18 cellular contexts compared by ENCODE assay signal in genomic region chr3:9762871-9763270, GRCh38. TPM values are rescaled to one million over a fixed set of nuclear protein-coding genes. Genes with fewer than 3 reads are reported as not detected.
DNase-seq lines count a peak whose midpoint lies in the region; ATAC-seq, FAIRE-seq and TF ChIP-seq lines count a peak whose summit lies in the region.
"Had no signal": no experiment of that assay in that cellular context is flagged by ENCODE, and none has a peak within 500 bp of the region (broad histone marks: within the 10 kb centered on the region; RNA-seq: fewer than 3 reads in every experiment).

No MANE protein-coding gene starts in this region.

- CTCF ChIA-PET in IMR-90 (lab: Yijun Ruan, JAX) (no interaction called here), WTC11 (lab: Charles Lee) (interaction anchor here (0.7 to 1.4 kb wide), 3 partner anchors 13 to 259 kb away, joined by 3 to 5 read pairs (median 4); partner anchors contain the start of gene OGG1), HepG2 (lab: Yijun Ruan, JAX; ENCODE audit: low intra/inter-chr PET ratio, low total read pairs) (no interaction called here)

- peak overlapping the region; percentile 61 for H2AK9ac ChIP-seq in IMR-90 (replicated peaks; ENCODE audit: low read depth, low read length, poor library complexity)

- no peak overlapping the region for H2BK20ac ChIP-seq in IMR-90 (ENCODE audit: low read depth, low read length)

- H3K36me3 ChIP-seq in IMR-90 (ENCODE audit: control insufficient read depth, insufficient read depth, low read length) (peaks cover 29% of the 10 kb centered on the region), HepG2 (replicated peaks in 1 of 2; ENCODE audit: control insufficient read depth in 1 of 2, insufficient read depth in 2 of 2, low read length in 2 of 2) (peaks cover 4 to 55% of the 10 kb centered on the region in 2 experiments)

- H2AK5ac ChIP-seq in IMR-90 (ENCODE audit: low read depth, low read length) = no peak overlapping the region

- no peak overlapping the region for H4K8ac ChIP-seq in IMR-90 (ENCODE audit: low read depth in 2 of 2, low read length in 2 of 2)

- no peak overlapping the region for H3K56ac ChIP-seq in IMR-90 (ENCODE audit: extremely low read depth, insufficient read depth, low read length)

- no peak overlapping the region for H4K5ac ChIP-seq in IMR-90 (ENCODE audit: low read depth, low read length)

- H4K20me1 ChIP-seq in IMR-90 (ENCODE audit: insufficient read depth, low read length) (peaks cover 5% of the 10 kb centered on the region; the same call in 1 of the 2 replicates), HepG2 (ENCODE audit: insufficient read depth, low read length) (no peaks in the 10 kb centered on the region)

- H2AFZ ChIP-seq in IMR-90 (replicated peaks; ENCODE audit: low read length, poor library complexity) (no peak overlapping the region), HepG2 (ENCODE audit: low read length) (no peak overlapping the region)

- H4K91ac ChIP-seq in IMR-90 (ENCODE audit: insufficient read depth, low read depth, low read length) = no peak overlapping the region

- H3K9me3 ChIP-seq in IMR-90 (ENCODE audit: control insufficient read depth, insufficient read depth, low read length) (no peaks in the 10 kb centered on the region), HepG2 (ENCODE audit: low read length) (no peaks in the 10 kb centered on the region)

- TF ChIP-seq EP300 in HepG2 (IDR thresholded peaks at IDR 0.05; ENCODE audit: low read depth in 2 of 2, low read length in 2 of 2) = no peak
- TF ChIP-seq EP300 in HepG2 (CRISPR knock-in tag; IDR thresholded peaks at IDR 0.05; ENCODE audit: borderline replicate concordance) = no peak

- peaks cover 23% of the 10 kb centered on the region for H3K9me1 ChIP-seq in IMR-90 (ENCODE audit: insufficient read depth, low read length)

- no peaks in the 10 kb centered on the region for H3K79me2 ChIP-seq in HepG2 (ENCODE audit: insufficient read depth, low read length)

- H3K27me3 Mint-ChIP-seq in WTC11 (ENCODE audit: low read depth) = peaks cover 42% of the 10 kb centered on the region
- H3K27me3 Mint-ChIP-seq: CD4-positive, alpha-beta memory T cell had no signal

- no peak overlapping the region for H3K4ac ChIP-seq in IMR-90 (ENCODE audit: low read depth, low read length)

- H3K36me3 Mint-ChIP-seq in WTC11 = peaks cover 8% of the 10 kb centered on the region; the same call in 1 of the 2 replicates
- H3K36me3 Mint-ChIP-seq in stimulated activated effector memory CD8-positive, alpha-beta T cell treated with anti-CD3 and anti-CD28 coated beads, Interleukin-12 subunit alpha, Interleukin-12 subunit beta, amount 100 ng/mL, for 72 hours = peaks cover 98% of the 10 kb centered on the region

- BruUV-seq in IMR-90 (replicated peaks; lab: Mats Ljungman, UMichigan) = no TSS peak
- BruUV-seq in HepG2 (replicated peaks; lab: Mats Ljungman, UMichigan) = no TSS peak

- H3K4me1 ChIP-seq in IMR-90 (ENCODE audit: control insufficient read depth, insufficient read depth, low read length) (peaks cover 7% of the 10 kb centered on the region), HepG2 (ENCODE audit: insufficient read depth, low read length) (peaks cover 7% of the 10 kb centered on the region)

- no peak overlapping the region for H2BK15ac ChIP-seq in IMR-90 (ENCODE audit: low read depth, low read length)

- no peak for TF ChIP-seq CTCF in IMR-90 (conservative IDR thresholded peaks at IDR 0.05; ENCODE audit: low read depth, low read length)
- TF ChIP-seq CTCF in WTC11 (IDR thresholded peaks at IDR 0.05) = no peak
- no peak for TF ChIP-seq CTCF in HepG2 (CRISPR knock-in tag; IDR thresholded peaks at IDR 0.05)

- H3K4me1 Mint-ChIP-seq in WTC11 = peaks cover 8% of the 10 kb centered on the region
- peaks cover 39% of the 10 kb centered on the region for H3K4me1 Mint-ChIP-seq in stimulated activated effector memory CD8-positive, alpha-beta T cell treated with anti-CD3 and anti-CD28 coated beads, Interleukin-12 subunit alpha, Interleukin-12 subunit beta, amount 100 ng/mL, for 72 hours

- H2BK5ac ChIP-seq in IMR-90 (ENCODE audit: low read depth, low read length, poor library complexity, severe bottlenecking) = no peak overlapping the region

- dilution Hi-C loops in IMR-90 (cut with HindIII; ENCODE audit: low sequenced_read_pairs, unreplicated experiment) = no loop called here

- H3K23ac ChIP-seq in IMR-90 (ENCODE audit: low read depth, low read length) = no peak overlapping the region

- H3K18ac ChIP-seq in IMR-90 (ENCODE audit: low read depth, low read length) = no peak overlapping the region

- TF ChIP-seq POLR2A in IMR-90 (IDR thresholded peaks at IDR 0.05; ENCODE audit: low read depth, low read length) (no peak), HepG2 (IDR thresholded peaks at IDR 0.05; ENCODE audit: insufficient read depth in 1 of 2, low read depth in 2 of 2, low read length in 2 of 2) (no peak)

- no peak overlapping the region for H3K27ac Mint-ChIP-seq in WTC11
- no peak overlapping the region for H3K27ac Mint-ChIP-seq in stimulated activated effector memory CD8-positive, alpha-beta T cell treated with anti-CD3 and anti-CD28 coated beads, Interleukin-12 subunit alpha, Interleukin-12 subunit beta, amount 100 ng/mL, for 72 hours
- H3K27ac Mint-ChIP-seq: CD4-positive, alpha-beta memory T cell had no signal

- 93% methylated on average over 7 of the region's 8 CpGs; no CpG with 5 or more reads in 1 of the 2 experiments for WGBS in IMR-90 (ENCODE audit: extremely low coverage in 2 of 2, insufficient read length in 1 of 2), 2 experiments
- 100% methylated on average over 7 of the region's 8 CpGs for WGBS in HepG2 (ENCODE audit: low lambda C conversion rate)

- H2BK120ac ChIP-seq in IMR-90 (ENCODE audit: low read depth, low read length) = no peak overlapping the region

- no peaks in the 10 kb centered on the region for H3K9me3 Mint-ChIP-seq in WTC11
- H3K9me3 Mint-ChIP-seq in stimulated activated effector memory CD8-positive, alpha-beta T cell treated with anti-CD3 and anti-CD28 coated beads, Interleukin-12 subunit alpha, Interleukin-12 subunit beta, amount 100 ng/mL, for 72 hours = no peaks in the 10 kb centered on the region
- H3K9me3 Mint-ChIP-seq: CD4-positive, alpha-beta memory T cell; H9 had no signal

- intact Hi-C loops in IMR-90 (cut with micrococcal nuclease) = no loop called here
- intact Hi-C loops in HepG2 (cut with micrococcal nuclease; ENCODE audit: unreplicated experiment) = no loop called here

- TF ChIP-seq RAD21 in IMR-90 (IDR thresholded peaks at IDR 0.05; ENCODE audit: low read length) (no peak), HepG2 (CRISPR knock-in tag; IDR thresholded peaks at IDR 0.05) (no peak)

- H3K79me1 ChIP-seq in IMR-90 (ENCODE audit: low read depth in 1 of 2, low read length in 2 of 2) = peaks cover 2 to 31% of the 10 kb centered on the region in 2 experiments

- POLR2A ChIA-PET in IMR-90 (lab: Charles Lee; ENCODE audit: unreplicated experiment) = interaction anchor here (0.7 kb wide), 1 partner anchor 10 kb away, joined by 16 read pairs; no protein-coding TSS in a partner anchor
- POLR2A ChIA-PET in WTC11 (lab: Charles Lee) = interaction anchor here (0.6 kb wide), 2 partner anchors 114 to 1472 kb away, joined by 5 to 6 read pairs; no protein-coding TSS in a partner anchor
- POLR2A ChIA-PET in HepG2 (lab: Yijun Ruan, JAX) = interaction anchor here (1.6 kb wide), 1 partner anchor 13 kb away, joined by 7 read pairs; the partner anchor contains the start of gene OGG1

- FAIRE-seq in HepG2 (lab: Jason Lieb, UNC) = no peak
- FAIRE-seq: G401.6, GM12892 had no signal

- H3K9ac ChIP-seq in IMR-90 (ENCODE audit: low read depth, low read length) (no peak overlapping the region), HepG2 (ENCODE audit: insufficient read depth, low read depth, low read length) (no peak overlapping the region)

- no peak overlapping the region for H3K4me3 ChIP-seq in IMR-90 (ENCODE audit: insufficient read depth, low read depth, low read length)
- H3K4me3 ChIP-seq in HepG2 (replicated peaks in 1 of 3; ENCODE audit: insufficient read depth in 1 of 3, low read depth in 2 of 3, low read length in 3 of 3) = no peak overlapping the region

- DNase-seq in IMR-90 (no peak), WTC11 (ENCODE audit: low spot score) (no peak), HepG2 (ENCODE audit: low spot score) (no peak), GOT3 (lab: John Stamatoyannopoulos, UW) (no peak), KG1 (lab: John Stamatoyannopoulos, UW) (no peak), NCI-H524 treated with DMSO at 0.1 percent for 48 hours (lab: John Stamatoyannopoulos, UW) (no peak)
- DNase-seq in stimulated activated effector memory CD8-positive, alpha-beta T cell treated with anti-CD3 and anti-CD28 coated beads, Interleukin-12 subunit alpha, Interleukin-12 subunit beta, amount 100 ng/mL, for 72 hours (ENCODE audit: low spot score in 2 of 2) = no peak
- DNase-seq in activated CD4-positive, CD25-positive, alpha-beta regulatory T cell treated with anti-CD3 and anti-CD28 coated beads, Interleukin-2, amount 50 U/mL, for 72 hours = no peak
- DNase-seq: C1 segment of cervical spinal cord; Calu3; CD4-positive, alpha-beta memory T cell; COR-L47; DMS53; DND-41; H9 had no signal

- no peak overlapping the region for H3K4me3 Mint-ChIP-seq in WTC11
- H3K4me3 Mint-ChIP-seq in stimulated activated effector memory CD8-positive, alpha-beta T cell treated with anti-CD3 and anti-CD28 coated beads, Interleukin-12 subunit alpha, Interleukin-12 subunit beta, amount 100 ng/mL, for 72 hours = no peak overlapping the region
- H3K4me3 Mint-ChIP-seq: CD4-positive, alpha-beta memory T cell; H9 had no signal

- no peak overlapping the region for H3K14ac ChIP-seq in IMR-90 (replicated peaks; ENCODE audit: low read depth, low read length)

- H3K4me2 ChIP-seq in IMR-90 (ENCODE audit: low read depth, low read length) (no peak overlapping the region), HepG2 (ENCODE audit: low read depth, low read length) (no peak overlapping the region)

- no peak overlapping the region for H3K27ac ChIP-seq in IMR-90 (ENCODE audit: insufficient read depth, low read length)
- no peak overlapping the region for H3K27ac ChIP-seq in HepG2 (ENCODE audit: extremely low read length, insufficient read depth, low read length)

- ATAC-seq in IMR-90 (ENCODE audit: low read depth) (no peak), WTC11 (peak; percentile 19; the same call in 1 of the 2 replicates), HepG2 (no peak)
- ATAC-seq in stimulated activated effector memory CD8-positive, alpha-beta T cell treated with anti-CD3 and anti-CD28 coated beads, Interleukin-12 subunit alpha, Interleukin-12 subunit beta, amount 100 ng/mL, for 72 hours = peak; percentile 26
- ATAC-seq: HCT116 had no signal

- in situ Hi-C loops in IMR-90 (cut with MboI; ENCODE audit: low sequenced_read_pairs) = no loop called here
- in situ Hi-C loops in HepG2 (cut with HindIII; ENCODE audit: extremely low pct_ligation_motif_present, low pct_unique_long_range_greater_than_20kb) = no loop called here

- H3K27me3 ChIP-seq in IMR-90 (ENCODE audit: control insufficient read depth, insufficient read depth, low read length) (no peaks in the 10 kb centered on the region), HepG2 (ENCODE audit: control insufficient read depth in 1 of 2, insufficient read depth in 2 of 2, low read length in 2 of 2) (no peaks in the 10 kb centered on the region)

RNA-seq across cellular contexts. Expression of gene CAMK1, which starts 6.9 kb away (rescaled TPM):
- total RNA-seq in IMR-90 (2012; rRNA removed) (28.9 and 33.3 TPM in 2 replicates), WTC11 (2021) (3.1 to 6.6 TPM (median 5.9 TPM) in 3 replicates), HepG2 (2016; rRNA removed; fragmentation: Illumina TruSeq; extraction: Trizol) (51.8 and 53.3 TPM in 2 replicates)
- polyA plus RNA-seq in IMR-90 (2012; rRNA removed) (36.4 and 41.2 TPM in 2 replicates), HepG2 (2011; rRNA removed) (26.4 and 27.7 TPM in 2 replicates)
- 41.3 and 45.9 TPM in 2 replicates for polyA plus RNA-seq in IMR-90 (2012; cell fraction: cytosol; rRNA removed)
- 22.2 and 41.7 TPM in 2 replicates for polyA plus RNA-seq in IMR-90 (2012; cell fraction: nucleus; rRNA removed; ENCODE audit: low replicate concordance)
- 40.6 and 50.9 TPM in 2 replicates for total RNA-seq in HepG2 (2016; cell fraction: cytosol; rRNA removed; fragmentation: Illumina TruSeq; extraction: Trizol; ENCODE audit: low read depth)
- 49.0 and 53.3 TPM in 2 replicates for total RNA-seq in HepG2 (2016; cell fraction: insoluble cytoplasmic fraction; rRNA removed; fragmentation: Illumina TruSeq; extraction: Trizol)
- 44.9 and 61.9 TPM in 2 replicates for total RNA-seq in HepG2 (2016; cell fraction: membrane; rRNA removed; fragmentation: Illumina TruSeq; extraction: Trizol)
- 26.4 and 30.0 TPM in 2 replicates for total RNA-seq in HepG2 (2016; cell fraction: nucleus; rRNA removed; fragmentation: Illumina TruSeq; extraction: Trizol)
- 25.3 and 29.8 TPM in 2 replicates for polyA plus RNA-seq in HepG2 (2011; cell fraction: cytosol; rRNA removed)
- 30.9 and 36.6 TPM in 2 replicates for polyA plus RNA-seq in HepG2 (2011; cell fraction: nucleus; rRNA removed)
- polyA plus RNA-seq in HepG2 (2012) = 17.5 and 20.2 TPM in 2 replicates
- 36.8 and 48.6 TPM in 2 replicates for polyA plus RNA-seq in HepG2 (2016; cell fraction: cytosol; fragmentation: Illumina TruSeq; extraction: Trizol; ENCODE audit: low read depth)
- 45.8 and 51.6 TPM in 2 replicates for polyA plus RNA-seq in HepG2 (2016; cell fraction: insoluble cytoplasmic fraction; fragmentation: Illumina TruSeq; extraction: Trizol; ENCODE audit: low read depth)
- polyA plus RNA-seq in HepG2 (2016; cell fraction: membrane; fragmentation: Illumina TruSeq; extraction: Trizol; ENCODE audit: low read depth) = 36.9 and 45.8 TPM in 2 replicates
- 55.8 and 58.3 TPM in 2 replicates for polyA plus RNA-seq in HepG2 (2016; cell fraction: nucleus; fragmentation: Illumina TruSeq; extraction: Trizol; ENCODE audit: insufficient read depth, low read depth)
- 4.7 and 17.6 TPM in 2 replicates for polyA minus RNA-seq in HepG2 (2011; rRNA and poly(A)+ RNA removed; ENCODE audit: low replicate concordance)
- polyA minus RNA-seq in HepG2 (2011; cell fraction: cytosol; rRNA and poly(A)+ RNA removed) = 8.4 and 15.1 TPM in 2 replicates
- 8.4 and 10.3 TPM in 2 replicates for polyA minus RNA-seq in HepG2 (2011; cell fraction: nucleus; rRNA and poly(A)+ RNA removed)

RNA-seq across cellular contexts. Expression of gene OGG1, which starts 13.1 kb away (rescaled TPM):
- total RNA-seq in IMR-90 (2012; rRNA removed) = 14.9 and 15.8 TPM in 2 replicates
- polyA plus RNA-seq in IMR-90 (2012; rRNA removed) = 25.6 and 28.2 TPM in 2 replicates
- 24.6 and 29.1 TPM in 2 replicates for polyA plus RNA-seq in IMR-90 (2012; cell fraction: cytosol; rRNA removed)
- 30.2 and 34.3 TPM in 2 replicates for polyA plus RNA-seq in IMR-90 (2012; cell fraction: nucleus; rRNA removed; ENCODE audit: low replicate concordance)
- 23.6 to 27.3 TPM (median 26.7 TPM) in 3 replicates for total RNA-seq in WTC11 (2021)
- total RNA-seq in HepG2 (2016; rRNA removed; fragmentation: Illumina TruSeq; extraction: Trizol) = 23.8 and 28.7 TPM in 2 replicates
- 45.5 and 45.8 TPM in 2 replicates for total RNA-seq in HepG2 (2016; cell fraction: cytosol; rRNA removed; fragmentation: Illumina TruSeq; extraction: Trizol; ENCODE audit: low read depth)
- total RNA-seq in HepG2 (2016; cell fraction: insoluble cytoplasmic fraction; rRNA removed; fragmentation: Illumina TruSeq; extraction: Trizol) = 26.5 and 28.3 TPM in 2 replicates
- total RNA-seq in HepG2 (2016; cell fraction: membrane; rRNA removed; fragmentation: Illumina TruSeq; extraction: Trizol) = 17.8 and 19.8 TPM in 2 replicates
- total RNA-seq in HepG2 (2016; cell fraction: nucleus; rRNA removed; fragmentation: Illumina TruSeq; extraction: Trizol) = 23.3 and 24.6 TPM in 2 replicates
- 33.2 and 38.9 TPM in 2 replicates for polyA plus RNA-seq in HepG2 (2011; rRNA removed)
- polyA plus RNA-seq in HepG2 (2011; cell fraction: cytosol; rRNA removed) = 23.2 and 27.3 TPM in 2 replicates
- 48.7 and 59.7 TPM in 2 replicates for polyA plus RNA-seq in HepG2 (2011; cell fraction: nucleus; rRNA removed)
- polyA plus RNA-seq in HepG2 (2012) = 19.0 and 19.1 TPM in 2 replicates
- polyA plus RNA-seq in HepG2 (2016; cell fraction: cytosol; fragmentation: Illumina TruSeq; extraction: Trizol; ENCODE audit: low read depth) = 9.3 and 10.9 TPM in 2 replicates
- 31.9 and 32.4 TPM in 2 replicates for polyA plus RNA-seq in HepG2 (2016; cell fraction: insoluble cytoplasmic fraction; fragmentation: Illumina TruSeq; extraction: Trizol; ENCODE audit: low read depth)
- 15.9 and 18.6 TPM in 2 replicates for polyA plus RNA-seq in HepG2 (2016; cell fraction: membrane; fragmentation: Illumina TruSeq; extraction: Trizol; ENCODE audit: low read depth)
- polyA plus RNA-seq in HepG2 (2016; cell fraction: nucleus; fragmentation: Illumina TruSeq; extraction: Trizol; ENCODE audit: insufficient read depth, low read depth) = 26.3 and 38.4 TPM in 2 replicates
- polyA minus RNA-seq in HepG2 (2011; rRNA and poly(A)+ RNA removed; ENCODE audit: low replicate concordance) = 89.8 and 134 TPM in 2 replicates
- polyA minus RNA-seq in HepG2 (2011; cell fraction: cytosol; rRNA and poly(A)+ RNA removed) = 15.1 and 17.1 TPM in 2 replicates
- 56.5 and 63.9 TPM in 2 replicates for polyA minus RNA-seq in HepG2 (2011; cell fraction: nucleus; rRNA and poly(A)+ RNA removed)

RNA-seq across cellular contexts. Expression of gene TADA3, which starts 29.4 kb away (rescaled TPM):
- total RNA-seq in IMR-90 (2012; rRNA removed) (69.7 and 83.0 TPM in 2 replicates), WTC11 (2021) (49.0 to 57.9 TPM (median 55.9 TPM) in 3 replicates), HepG2 (2016; rRNA removed; fragmentation: Illumina TruSeq; extraction: Trizol) (37.1 and 43.3 TPM in 2 replicates)
- polyA plus RNA-seq in IMR-90 (2012; rRNA removed) (68.0 and 69.7 TPM in 2 replicates), HepG2 (2011; rRNA removed) (32.1 and 34.4 TPM in 2 replicates)
- polyA plus RNA-seq in IMR-90 (2012; cell fraction: cytosol; rRNA removed) = 67.8 and 79.3 TPM in 2 replicates
- 37.7 and 38.4 TPM in 2 replicates for polyA plus RNA-seq in IMR-90 (2012; cell fraction: nucleus; rRNA removed; ENCODE audit: low replicate concordance)
- total RNA-seq in HepG2 (2016; cell fraction: cytosol; rRNA removed; fragmentation: Illumina TruSeq; extraction: Trizol; ENCODE audit: low read depth) = 40.6 and 44.9 TPM in 2 replicates
- 36.0 and 42.7 TPM in 2 replicates for total RNA-seq in HepG2 (2016; cell fraction: insoluble cytoplasmic fraction; rRNA removed; fragmentation: Illumina TruSeq; extraction: Trizol)
- total RNA-seq in HepG2 (2016; cell fraction: membrane; rRNA removed; fragmentation: Illumina TruSeq; extraction: Trizol) = 75.9 and 78.8 TPM in 2 replicates
- total RNA-seq in HepG2 (2016; cell fraction: nucleus; rRNA removed; fragmentation: Illumina TruSeq; extraction: Trizol) = 19.3 and 22.3 TPM in 2 replicates
- 33.5 and 41.6 TPM in 2 replicates for polyA plus RNA-seq in HepG2 (2011; cell fraction: cytosol; rRNA removed)
- 31.8 and 32.8 TPM in 2 replicates for polyA plus RNA-seq in HepG2 (2011; cell fraction: nucleus; rRNA removed)
- 29.5 and 31.4 TPM in 2 replicates for polyA plus RNA-seq in HepG2 (2012)
- 76.9 and 79.2 TPM in 2 replicates for polyA plus RNA-seq in HepG2 (2016; cell fraction: cytosol; fragmentation: Illumina TruSeq; extraction: Trizol; ENCODE audit: low read depth)
- polyA plus RNA-seq in HepG2 (2016; cell fraction: insoluble cytoplasmic fraction; fragmentation: Illumina TruSeq; extraction: Trizol; ENCODE audit: low read depth) = 59.1 and 65.5 TPM in 2 replicates
- polyA plus RNA-seq in HepG2 (2016; cell fraction: membrane; fragmentation: Illumina TruSeq; extraction: Trizol; ENCODE audit: low read depth) = 95.4 and 101 TPM in 2 replicates
- polyA plus RNA-seq in HepG2 (2016; cell fraction: nucleus; fragmentation: Illumina TruSeq; extraction: Trizol; ENCODE audit: insufficient read depth, low read depth) = 46.7 and 52.3 TPM in 2 replicates
- polyA minus RNA-seq in HepG2 (2011; rRNA and poly(A)+ RNA removed; ENCODE audit: low replicate concordance) = 35.7 and 37.3 TPM in 2 replicates
- polyA minus RNA-seq in HepG2 (2011; cell fraction: cytosol; rRNA and poly(A)+ RNA removed) = 27.4 and 29.7 TPM in 2 replicates
- 12.6 and 14.8 TPM in 2 replicates for polyA minus RNA-seq in HepG2 (2011; cell fraction: nucleus; rRNA and poly(A)+ RNA removed)

RNA-seq across cellular contexts. Expression of gene ARPC4, which starts 30.0 kb away (rescaled TPM):
- total RNA-seq in IMR-90 (2012; rRNA removed) = 383 and 405 TPM in 2 replicates
- polyA plus RNA-seq in IMR-90 (2012; rRNA removed) = 160 and 188 TPM in 2 replicates
- 123 and 177 TPM in 2 replicates for polyA plus RNA-seq in IMR-90 (2012; cell fraction: cytosol; rRNA removed)
- 64.3 and 102 TPM in 2 replicates for polyA plus RNA-seq in IMR-90 (2012; cell fraction: nucleus; rRNA removed; ENCODE audit: low replicate concordance)
- total RNA-seq in WTC11 (2021) = 127 to 143 TPM (median 133 TPM) in 3 replicates
- 73.9 and 83.6 TPM in 2 replicates for total RNA-seq in HepG2 (2016; rRNA removed; fragmentation: Illumina TruSeq; extraction: Trizol)
- 33.6 and 36.2 TPM in 2 replicates for total RNA-seq in HepG2 (2016; cell fraction: cytosol; rRNA removed; fragmentation: Illumina TruSeq; extraction: Trizol; ENCODE audit: low read depth)
- total RNA-seq in HepG2 (2016; cell fraction: insoluble cytoplasmic fraction; rRNA removed; fragmentation: Illumina TruSeq; extraction: Trizol) = 70.0 and 87.2 TPM in 2 replicates
- 53.3 and 56.0 TPM in 2 replicates for total RNA-seq in HepG2 (2016; cell fraction: membrane; rRNA removed; fragmentation: Illumina TruSeq; extraction: Trizol)
- 59.7 and 66.4 TPM in 2 replicates for total RNA-seq in HepG2 (2016; cell fraction: nucleus; rRNA removed; fragmentation: Illumina TruSeq; extraction: Trizol)
- 27.2 and 30.1 TPM in 2 replicates for polyA plus RNA-seq in HepG2 (2011; rRNA removed)
- polyA plus RNA-seq in HepG2 (2011; cell fraction: cytosol; rRNA removed) = 38.6 and 40.7 TPM in 2 replicates
- polyA plus RNA-seq in HepG2 (2011; cell fraction: nucleus; rRNA removed) = 29.3 and 34.8 TPM in 2 replicates
- 27.0 and 41.3 TPM in 2 replicates for polyA plus RNA-seq in HepG2 (2012)
- polyA plus RNA-seq in HepG2 (2016; cell fraction: cytosol; fragmentation: Illumina TruSeq; extraction: Trizol; ENCODE audit: low read depth) = 28.3 and 37.9 TPM in 2 replicates
- polyA plus RNA-seq in HepG2 (2016; cell fraction: insoluble cytoplasmic fraction; fragmentation: Illumina TruSeq; extraction: Trizol; ENCODE audit: low read depth) = 75.5 and 85.0 TPM in 2 replicates
- polyA plus RNA-seq in HepG2 (2016; cell fraction: membrane; fragmentation: Illumina TruSeq; extraction: Trizol; ENCODE audit: low read depth) = 43.0 TPM in 2 replicates
- polyA plus RNA-seq in HepG2 (2016; cell fraction: nucleus; fragmentation: Illumina TruSeq; extraction: Trizol; ENCODE audit: insufficient read depth, low read depth) = 75.8 and 91.3 TPM in 2 replicates
- 36.5 and 108 TPM in 2 replicates for polyA minus RNA-seq in HepG2 (2011; rRNA and poly(A)+ RNA removed; ENCODE audit: low replicate concordance)
- 34.9 and 44.1 TPM in 2 replicates for polyA minus RNA-seq in HepG2 (2011; cell fraction: cytosol; rRNA and poly(A)+ RNA removed)
- polyA minus RNA-seq in HepG2 (2011; cell fraction: nucleus; rRNA and poly(A)+ RNA removed) = 62.7 and 78.3 TPM in 2 replicates

RNA-seq across cellular contexts. Expression of gene BRPF1, which starts 31.3 kb away (rescaled TPM):
- total RNA-seq in IMR-90 (2012; rRNA removed) (15.6 and 16.4 TPM in 2 replicates), WTC11 (2021) (20.4 to 22.8 TPM (median 21.4 TPM) in 3 replicates), HepG2 (2016; rRNA removed; fragmentation: Illumina TruSeq; extraction: Trizol) (7.5 and 10.0 TPM in 2 replicates)
- polyA plus RNA-seq in IMR-90 (2012; rRNA removed) (13.6 and 15.1 TPM in 2 replicates), HepG2 (2011; rRNA removed) (7.3 and 7.4 TPM in 2 replicates)
- 7.4 and 8.8 TPM in 2 replicates for polyA plus RNA-seq in IMR-90 (2012; cell fraction: cytosol; rRNA removed)
- 24.9 and 42.4 TPM in 2 replicates for polyA plus RNA-seq in IMR-90 (2012; cell fraction: nucleus; rRNA removed; ENCODE audit: low replicate concordance)
- total RNA-seq in HepG2 (2016; cell fraction: cytosol; rRNA removed; fragmentation: Illumina TruSeq; extraction: Trizol; ENCODE audit: low read depth) = 1.9 and 2.6 TPM in 2 replicates
- 6.6 and 9.5 TPM in 2 replicates for total RNA-seq in HepG2 (2016; cell fraction: insoluble cytoplasmic fraction; rRNA removed; fragmentation: Illumina TruSeq; extraction: Trizol)
- 4.2 and 4.4 TPM in 2 replicates for total RNA-seq in HepG2 (2016; cell fraction: membrane; rRNA removed; fragmentation: Illumina TruSeq; extraction: Trizol)
- 11.3 and 13.7 TPM in 2 replicates for total RNA-seq in HepG2 (2016; cell fraction: nucleus; rRNA removed; fragmentation: Illumina TruSeq; extraction: Trizol)
- 4.3 and 5.0 TPM in 2 replicates for polyA plus RNA-seq in HepG2 (2011; cell fraction: cytosol; rRNA removed)
- 26.1 and 36.3 TPM in 2 replicates for polyA plus RNA-seq in HepG2 (2011; cell fraction: nucleus; rRNA removed)
- polyA plus RNA-seq in HepG2 (2012) = 6.0 and 6.8 TPM in 2 replicates
- polyA plus RNA-seq in HepG2 (2016; cell fraction: cytosol; fragmentation: Illumina TruSeq; extraction: Trizol; ENCODE audit: low read depth) = 0.49 and 0.61 TPM in 2 replicates
- polyA plus RNA-seq in HepG2 (2016; cell fraction: insoluble cytoplasmic fraction; fragmentation: Illumina TruSeq; extraction: Trizol; ENCODE audit: low read depth) = 6.7 and 7.2 TPM in 2 replicates
- polyA plus RNA-seq in HepG2 (2016; cell fraction: membrane; fragmentation: Illumina TruSeq; extraction: Trizol; ENCODE audit: low read depth) = 1.5 and 1.6 TPM in 2 replicates
- polyA plus RNA-seq in HepG2 (2016; cell fraction: nucleus; fragmentation: Illumina TruSeq; extraction: Trizol; ENCODE audit: insufficient read depth, low read depth) = 29.3 and 31.8 TPM in 2 replicates
- polyA minus RNA-seq in HepG2 (2011; rRNA and poly(A)+ RNA removed; ENCODE audit: low replicate concordance) = 9.9 and 28.6 TPM in 2 replicates
- 3.2 and 6.0 TPM in 2 replicates for polyA minus RNA-seq in HepG2 (2011; cell fraction: cytosol; rRNA and poly(A)+ RNA removed)
- polyA minus RNA-seq in HepG2 (2011; cell fraction: nucleus; rRNA and poly(A)+ RNA removed) = 12.9 and 15.8 TPM in 2 replicates

Comparison
In these comparisons a context has a peak if more than half of its experiments do, and no peak if none do; other contexts are left out.
1. ATAC-seq: peak in WTC11 (single experiment) and stimulated activated effector memory CD8-positive, alpha-beta T cell treated with anti-CD3 and anti-CD28 coated beads, Interleukin-12 subunit alpha, Interleukin-12 subunit beta, amount 100 ng/mL, for 72 hours (single experiment); none in IMR-90 (single experiment) and HepG2 (single experiment).